8 cellular contexts compared by ENCODE assay signal in the genomic region with DNA sequence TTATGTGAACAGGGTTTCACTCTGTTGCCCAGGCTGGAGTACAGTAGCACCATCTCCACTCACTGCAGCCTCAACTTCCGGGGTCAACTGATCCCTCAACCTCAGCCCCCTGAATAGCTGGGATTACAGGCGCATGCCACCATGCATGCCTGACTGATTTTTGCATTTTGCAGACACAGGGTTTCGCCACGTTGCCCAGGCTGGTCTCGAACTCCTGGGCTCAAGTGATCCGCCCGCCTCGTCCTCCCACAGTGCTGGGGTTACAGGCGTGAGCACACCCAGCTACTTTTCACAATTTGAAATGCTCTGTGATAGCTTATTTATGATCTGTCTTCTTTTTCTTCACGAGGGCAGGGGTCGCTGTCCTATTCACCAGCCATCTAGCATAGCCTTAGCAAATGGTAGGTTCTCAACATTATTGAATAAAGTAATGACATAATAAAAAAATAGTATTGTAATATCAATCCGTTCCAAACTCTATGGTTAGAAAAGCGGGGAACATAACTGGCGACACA. TPM values are rescaled to one million over a fixed set of nuclear protein-coding genes. Genes with fewer than 3 reads are reported as not detected.
DNase-seq lines count a peak whose midpoint lies in the region; ATAC-seq and TF ChIP-seq lines count a peak whose summit lies in the region.

No MANE protein-coding gene starts in this region.

- ATAC-seq in natural killer cell treated with Interleukin-12 subunit alpha and Interleukin-12 subunit beta and Interleukin-15 and Interleukin-18, amount 100 ng/mL, for 72 hours: no peak
- ATAC-seq in GM21423 (IDR thresholded peaks at IDR 0.05; ENCODE audit: unreplicated experiment) (no peak), HG03025 (IDR thresholded peaks at IDR 0.05; ENCODE audit: low FRiP score, unreplicated experiment) (no peak)

- H3K9me3 Mint-ChIP-seq in CD14-positive monocyte: peaks cover 0 to 3% (median 0%) of the 10 kb centered on the region in 7 donors
- H3K9me3 Mint-ChIP-seq in natural killer cell treated with Interleukin-12 subunit alpha and Interleukin-12 subunit beta and Interleukin-15 and Interleukin-18, amount 100 ng/mL, for 72 hours: no peaks in the 10 kb centered on the region

- DNase-seq in CD14-positive monocyte (ENCODE audit: low spot score): no peak
- DNase-seq in breast epithelium (ENCODE audit: low spot score in 2 of 2): no peak
- no peak for DNase-seq in natural killer cell treated with Interleukin-12 subunit alpha and Interleukin-12 subunit beta and Interleukin-15 and Interleukin-18, amount 100 ng/mL, for 72 hours (ENCODE audit: low spot score)
- DNase-seq in NCI-H2029 (lab: John Stamatoyannopoulos, UW): no peak
- DNase-seq in NCI-H2171 treated with DMSO at 0.1 percent for 48 hours (lab: John Stamatoyannopoulos, UW): no peak

- TF ChIP-seq CTCF in CD14-positive monocyte (IDR thresholded peaks at IDR 0.05): no peak
- no peak for TF ChIP-seq CTCF in breast epithelium (IDR thresholded peaks at IDR 0.05)

- H3K27ac Mint-ChIP-seq in CD14-positive monocyte: peak overlapping the region in 2 of 7 donors; percentile 94
- H3K27ac Mint-ChIP-seq in natural killer cell treated with Interleukin-12 subunit alpha and Interleukin-12 subunit beta and Interleukin-15 and Interleukin-18, amount 100 ng/mL, for 72 hours: peak overlapping the region; percentile 93 to 99

- no peak for TF ChIP-seq POLR2A in breast epithelium (IDR thresholded peaks at IDR 0.05)

- H3K27me3 ChIP-seq in HUES64 (ENCODE audit: insufficient read depth, low read length) (no peaks in the 10 kb centered on the region), breast epithelium (no peaks in the 10 kb centered on the region)

- H3K9ac ChIP-seq in HUES64 (ENCODE audit: low read depth, low read length): no peak overlapping the region

- intact Hi-C loops in CD14-positive monocyte (cut with micrococcal nuclease) (loop anchor here in 1 of 2 donors (10.0 kb wide), 1 partner anchor 98 kb away; the partner anchor contains the start of gene CDKN1B), breast epithelium (cut with DNase I; ENCODE audit: low total_unique reads) (no loop called here)

- no peak overlapping the region for H3K27ac ChIP-seq in HUES64 (ENCODE audit: low read depth, low read length)
- H3K27ac ChIP-seq in breast epithelium: peak overlapping the region in 1 of 2 donors; percentile 87

- H3K4me3 ChIP-seq in HUES64 (ENCODE audit: low read length) (peak overlapping the region; percentile 98), breast epithelium (peak overlapping the region in 2 of 3 donors; percentile 80 to 93)

- H3K27me3 Mint-ChIP-seq in CD14-positive monocyte (ENCODE audit: low read depth in 3 of 3): peaks cover 0 to 2% (median 0%) of the 10 kb centered on the region in 3 donors
- no peaks in the 10 kb centered on the region for H3K27me3 Mint-ChIP-seq in natural killer cell treated with Interleukin-12 subunit alpha and Interleukin-12 subunit beta and Interleukin-15 and Interleukin-18, amount 100 ng/mL, for 72 hours

- H3K4me1 Mint-ChIP-seq in CD14-positive monocyte: peaks cover 58% of the 10 kb centered on the region
- peaks cover 44 to 59% of the 10 kb centered on the region in 2 donors for H3K4me1 Mint-ChIP-seq in natural killer cell treated with Interleukin-12 subunit alpha and Interleukin-12 subunit beta and Interleukin-15 and Interleukin-18, amount 100 ng/mL, for 72 hours (ENCODE audit: low read depth in 2 of 2)

- WGBS in HUES64: 75% methylated on average over 12 of the region's 14 CpGs

- H3K4me1 ChIP-seq in HUES64 (ENCODE audit: insufficient read depth, low read length): peaks cover 11% of the 10 kb centered on the region; the same call in 1 of the 2 replicates
- H3K4me1 ChIP-seq in breast epithelium: peaks cover 6 to 12% of the 10 kb centered on the region in 2 donors

- H3K36me3 ChIP-seq in HUES64 (ENCODE audit: insufficient read depth, low read length) (peaks cover 30% of the 10 kb centered on the region), breast epithelium (no peaks in the 10 kb centered on the region)

- no peaks in the 10 kb centered on the region for H3K9me3 ChIP-seq in HUES64 (ENCODE audit: insufficient read depth, low read depth, low read length)
- H3K9me3 ChIP-seq in breast epithelium: no peaks in the 10 kb centered on the region

- peaks cover 12 to 17% of the 10 kb centered on the region in 2 donors for H3K36me3 Mint-ChIP-seq in CD14-positive monocyte
- peaks cover 10% of the 10 kb centered on the region for H3K36me3 Mint-ChIP-seq in natural killer cell treated with Interleukin-12 subunit alpha and Interleukin-12 subunit beta and Interleukin-15 and Interleukin-18, amount 100 ng/mL, for 72 hours

- H3K4me3 Mint-ChIP-seq in CD14-positive monocyte: peak overlapping the region; percentile 95
- peak overlapping the region; percentile 97 for H3K4me3 Mint-ChIP-seq in natural killer cell treated with Interleukin-12 subunit alpha and Interleukin-12 subunit beta and Interleukin-15 and Interleukin-18, amount 100 ng/mL, for 72 hours

RNA-seq across cellular contexts. Expression of gene DDX47, which starts 0.5 kb away (rescaled TPM):
- 10 to 100 TPM; 30.1 to 35.2 TPM for polyA plus RNA-seq in CD14-positive monocyte
- polyA plus RNA-seq in HUES64 (2013, experiment 1 of 2): 59.0 TPM
- polyA plus RNA-seq in HUES64 (2013, experiment 2 of 2): 57.2 TPM
- total RNA-seq in breast epithelium: 10 to 100 TPM; 44.8 to 81.1 (median 60.0) TPM
- total RNA-seq in natural killer cell treated with Interleukin-12 subunit alpha and Interleukin-12 subunit beta and Interleukin-15 and Interleukin-18, amount 100 ng/mL, for 72 hours: 10 to 100 TPM; 79.2 to 81.3 TPM

RNA-seq across cellular contexts. Expression of gene APOLD1, which starts 27.2 kb away (rescaled TPM):
- under 1 TPM in 1 of 2 donors, not detected in 1; 0.08 TPM for polyA plus RNA-seq in CD14-positive monocyte
- polyA plus RNA-seq in HUES64 (2013, experiment 1 of 2): 1.4 TPM
- polyA plus RNA-seq in HUES64 (2013, experiment 2 of 2): 4.1 TPM
- total RNA-seq in breast epithelium: 100 to 1,000 TPM in 1 of 3 donors, 10 to 100 TPM in 2; 26.7 to 236 (median 41.4) TPM
- total RNA-seq in natural killer cell treated with Interleukin-12 subunit alpha and Interleukin-12 subunit beta and Interleukin-15 and Interleukin-18, amount 100 ng/mL, for 72 hours: 1 to 10 TPM in 1 of 2 donors, under 1 TPM in 1; 0.90 to 3.3 TPM

Comparison
In these comparisons a context has a peak if more than half of its experiments do, and no peak if none do; other contexts are left out.
1. RNA of gene APOLD1, which starts 27.2 kb away (total RNA-seq): 26.7 to 236 TPM in breast epithelium; 0.90 to 3.3 TPM in natural killer cell treated with Interleukin-12 subunit alpha and Interleukin-12 subunit beta and Interleukin-15 and Interleukin-18, amount 100 ng/mL, for 72 hours; every median in the first group is over 4 times any median in the second.